In genomic region chr7:146106319-146106718, GRCh38 we compare ENCODE assay signal across 22 cellular contexts. TPM values are rescaled to one million over a fixed set of nuclear protein-coding genes. Genes with fewer than 3 reads are reported as not detected.
DNase-seq lines count a peak whose midpoint lies in the region; ATAC-seq, FAIRE-seq and TF ChIP-seq lines count a peak whose summit lies in the region.
"Had no signal": no experiment of that assay in that cellular context is flagged by ENCODE, and none has a peak within 500 bp of the region (broad histone marks: within the 10 kb centered on the region; RNA-seq: fewer than 3 reads in every experiment).

No MANE protein-coding gene starts in this region.

- WGBS in A549 (ENCODE audit: missing lambda C conversion rate) = under 1% methylated on average over 3 of the region's 3 CpGs

- H3K9me3 ChIP-seq in A549 = no peaks in the 10 kb centered on the region
- H3K9me3 ChIP-seq in MM.1S (replicated peaks; ENCODE audit: insufficient read depth, low read length) = no peaks in the 10 kb centered on the region
- no peaks in the 10 kb centered on the region for H3K9me3 ChIP-seq in OCI-LY1 (ENCODE audit: low read length)
- H3K9me3 ChIP-seq: BE2C, BLaER1 had no signal

- POLR2A ChIA-PET in A549 (lab: Yijun Ruan, JAX) = no interaction called here

- H3K9ac ChIP-seq in MM.1S (ENCODE audit: low read length) (no peak overlapping the region), OCI-LY1 (ENCODE audit: low read length) (no peak overlapping the region)
- H3K9ac ChIP-seq: BLaER1 had no signal

- H4K20me1 ChIP-seq in MM.1S (ENCODE audit: insufficient read depth, low read length) (no peaks in the 10 kb centered on the region), OCI-LY1 (ENCODE audit: insufficient read depth, low read length) (no peaks in the 10 kb centered on the region)
- H4K20me1 ChIP-seq: BLaER1 had no signal

- TF ChIP-seq POLR2A in A549 (IDR thresholded peaks at IDR 0.05; ENCODE audit: low read length) = no peak

- H3K9me2 ChIP-seq in MM.1S (replicated peaks; ENCODE audit: insufficient read depth, low read length) = no peaks in the 10 kb centered on the region
- H3K9me2 ChIP-seq in OCI-LY1 (ENCODE audit: low read depth, low read length) = no peaks in the 10 kb centered on the region

- TF ChIP-seq RAD21 in A549 (conservative IDR thresholded peaks at IDR 0.05 in 1 of 2, IDR thresholded peaks at IDR 0.05 in 1 of 2) = no peak

- CTCF ChIA-PET in A549 (lab: Yijun Ruan, JAX) = no interaction called here

- H3K4me1 ChIP-seq in A549 (no peaks in the 10 kb centered on the region), MM.1S (ENCODE audit: low read length) (no peaks in the 10 kb centered on the region), OCI-LY1 (ENCODE audit: insufficient read depth, low read length, severe bottlenecking) (peaks cover 35% of the 10 kb centered on the region)
- H3K4me1 ChIP-seq: BE2C, BLaER1 had no signal

- DNase-seq in A549 (ENCODE audit: low read depth in 1 of 2, low spot score in 1 of 2) = no peak
- peak; percentile 33 for DNase-seq in MM.1S
- DNase-seq in NCI-H345 (lab: John Stamatoyannopoulos, UW) = no peak
- DNase-seq in stimulated activated CD4-positive, alpha-beta T cell treated with anti-CD3 and anti-CD28 coated beads, Interleukin-2, amount 100 ng/mL, for 24 hours = no peak
- DNase-seq: ACHN; BE2C; C1 segment of cervical spinal cord; CD4-positive, alpha-beta memory T cell; CD4-positive, CD25-positive, alpha-beta regulatory T cell; CD8-positive, alpha-beta memory T cell; COR-L47; DMS79 treated with DMSO at 0.1 percent for 48 hours; GF-D8 had no signal

- H3K27me3 ChIP-seq in MM.1S (replicated peaks; ENCODE audit: insufficient read depth, low read length) (no peaks in the 10 kb centered on the region), OCI-LY1 (ENCODE audit: insufficient read depth, low read length) (no peaks in the 10 kb centered on the region)
- H3K27me3 ChIP-seq: BE2C, BLaER1 had no signal

- H3K27ac ChIP-seq in A549 = no peak overlapping the region
- no peak overlapping the region for H3K27ac ChIP-seq in MM.1S (ENCODE audit: low read length)
- H3K27ac ChIP-seq in OCI-LY1 (ENCODE audit: low read depth, low read length, poor library complexity, severe bottlenecking) = no peak overlapping the region
- H3K27ac ChIP-seq: 22Rv1, BLaER1 had no signal

- TF ChIP-seq CTCF in A549 (IDR thresholded peaks at IDR 0.05) = no peak
- no peak for TF ChIP-seq CTCF in MM.1S (IDR thresholded peaks at IDR 0.05; ENCODE audit: low read length)
- no peak for TF ChIP-seq CTCF in OCI-LY1 (IDR thresholded peaks at IDR 0.05; ENCODE audit: low read length)

- H3K36me3 ChIP-seq in MM.1S (replicated peaks; ENCODE audit: insufficient read depth, low read length) = no peaks in the 10 kb centered on the region
- H3K36me3 ChIP-seq in OCI-LY1 (ENCODE audit: insufficient read depth, low read length) = no peaks in the 10 kb centered on the region
- H3K36me3 ChIP-seq: BE2C, BLaER1 had no signal

- no peaks in the 10 kb centered on the region for H3K79me2 ChIP-seq in MM.1S (ENCODE audit: low read length)
- H3K79me2 ChIP-seq in OCI-LY1 (ENCODE audit: insufficient read depth, low read length) = no peaks in the 10 kb centered on the region

- H3F3A ChIP-seq in MM.1S (ENCODE audit: insufficient read depth, low read length) = no peaks in the 10 kb centered on the region
- 0 out of 2 replicates have a peak, but pooled peaks cover 5% of the 10 kb centered on the region for H3F3A ChIP-seq in OCI-LY1 (ENCODE audit: insufficient read depth, low read length)

- no peak for TF ChIP-seq EP300 in A549 (IDR thresholded peaks at IDR 0.05)

- H2AFZ ChIP-seq in MM.1S (ENCODE audit: low read length) (no peak overlapping the region), OCI-LY1 (ENCODE audit: low read length) (peak overlapping the region; percentile 80)

- ATAC-seq in A549 (no peak), HG02852 (IDR thresholded peaks at IDR 0.05; ENCODE audit: unreplicated experiment) (no peak)

- no peak overlapping the region for H3K4me2 ChIP-seq in A549
- H3K4me2 ChIP-seq in MM.1S (ENCODE audit: low read depth, low read length) = no peak overlapping the region
- H3K4me2 ChIP-seq in OCI-LY1 (ENCODE audit: low read length) = peak overlapping the region; percentile 50
- H3K4me2 ChIP-seq: BLaER1 had no signal

- H3K4me3 ChIP-seq in A549 (no peak overlapping the region), MM.1S (ENCODE audit: low read length) (no peak overlapping the region), OCI-LY1 (ENCODE audit: low read depth, low read length, poor library complexity, severe bottlenecking) (peak overlapping the region; percentile 15)
- H3K4me3 ChIP-seq: BLaER1 had no signal

- peak; percentile 51 for FAIRE-seq in A549 (lab: Jason Lieb, UNC)
- FAIRE-seq: G401.6, GM12892, GM18507 had no signal

TF ChIP-seq in A549, 52 proteins besides CTCF, POLR2A, EP300 and RAD21:
- TF ChIP-seq TFCP2L1 (CRISPR knock-in tag; IDR thresholded peaks at IDR 0.05) (no peak), SREBF2 (IDR thresholded peaks at IDR 0.05) (no peak), FOSL2 (IDR thresholded peaks at IDR 0.05) (no peak), FOSL2 (CRISPR knock-in tag; IDR thresholded peaks at IDR 0.05) (no peak), NR3C1 (IDR thresholded peaks at IDR 0.05) (no peak), EHF (CRISPR knock-in tag; IDR thresholded peaks at IDR 0.05) (no peak), MYC (IDR thresholded peaks at IDR 0.05; ENCODE audit: borderline replicate concordance, low read length) (no peak), ZC3H11A (IDR thresholded peaks at IDR 0.05) (no peak)
TF ChIP-seq in A549: peak in this region for 0.

RNA-seq across cellular contexts. Expression of gene CNTNAP2, which starts 10.3 kb away (rescaled TPM):
- polyA plus RNA-seq in A549 (2011; rRNA removed) = 0.11 and 0.13 TPM in 2 replicates
- 0.01 and 0.03 TPM in 2 replicates for polyA plus RNA-seq in A549 (2012; cell fraction: cytosol; rRNA removed)
- 0.01 and 0.06 TPM in 2 replicates for polyA plus RNA-seq in A549 (2012; cell fraction: nucleus; rRNA removed)
- 0.04 to 0.05 TPM (median 0.05 TPM) in 3 replicates for polyA plus RNA-seq in A549 (2017; fragmentation: RNase III; extraction: RNeasy Plus Mini Kit Qiagen cat#74134 plus additional on column Dnase treatment)
- 0.04 and 0.15 TPM in 2 replicates for polyA minus RNA-seq in A549 (2011; rRNA and poly(A)+ RNA removed)
- polyA plus RNA-seq: AG04450; CD14-positive monocyte; CD8-positive, alpha-beta memory T cell had no signal
